1 cellular context compared by ENCODE assay signal in the genomic region with DNA sequence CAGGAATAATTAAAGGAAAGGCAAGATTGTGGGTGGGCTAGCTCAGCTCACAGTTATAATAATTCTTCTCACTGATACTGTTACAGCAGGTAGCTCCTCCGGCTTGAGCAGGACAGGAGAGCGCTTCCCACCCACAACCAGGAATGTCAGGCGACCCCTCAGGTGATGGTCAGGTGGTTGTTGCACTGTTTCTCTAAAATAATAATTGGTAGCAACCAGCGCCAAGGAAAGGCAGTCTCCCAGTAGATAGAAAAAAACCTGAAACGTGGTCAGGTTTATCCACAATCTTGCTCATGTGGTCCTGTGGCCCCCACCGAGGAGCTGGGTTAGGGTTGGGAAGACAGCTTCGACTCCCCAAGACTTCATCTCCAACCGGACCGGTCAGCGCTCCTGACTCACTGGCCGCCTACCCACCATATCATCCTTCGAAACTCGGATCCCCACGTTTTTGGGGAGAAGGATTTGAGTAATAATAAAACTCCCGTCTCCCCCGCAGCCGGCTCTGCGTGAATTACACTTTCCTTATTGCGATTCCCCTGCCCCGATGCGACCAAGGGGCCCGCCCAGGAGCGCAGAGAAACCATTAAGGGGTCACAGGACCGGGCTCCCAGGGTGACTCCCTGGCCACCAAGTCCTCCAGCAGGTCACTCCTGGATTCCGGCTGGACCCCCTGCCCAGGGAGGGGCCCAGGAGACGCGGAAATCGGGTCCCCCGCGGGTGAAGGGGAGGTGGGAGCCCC.
A peak's percentile ranks its signal among the peaks of the same experiment; 100 is the strongest.
TF ChIP-seq lines count a peak whose summit lies in the region.

No MANE protein-coding gene starts in this region.

TF ChIP-seq in GM12878, 131 proteins besides CTCF, POLR2A, EP300 and RAD21:
- peak; percentile 50 for TF ChIP-seq IKZF1 (conservative IDR thresholded peaks at IDR 0.05)
- TF ChIP-seq IKZF2 (IDR thresholded peaks at IDR 0.05) = peak; percentile 20 to 22; a peak in 1 of 4 replicates
TF ChIP-seq in GM12878: peak in this region for 2; not testable (repeated sequence) for 129.
